In the genomic region with DNA sequence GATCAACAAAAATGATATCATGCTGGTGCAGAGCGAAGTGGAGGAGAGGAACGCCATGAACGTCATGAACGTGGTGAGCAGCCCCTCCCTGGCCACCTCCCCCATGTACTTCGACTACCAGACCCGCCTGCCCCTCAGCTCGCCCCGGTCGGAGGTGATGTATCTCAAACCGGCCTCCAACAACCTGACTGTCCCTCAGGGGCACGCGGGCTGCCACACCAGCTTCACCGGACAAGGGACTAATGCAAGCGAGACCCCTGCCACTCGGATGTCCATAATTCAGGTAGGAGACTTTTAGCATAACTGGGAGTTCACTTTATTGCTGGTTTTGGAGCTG, we compare ENCODE assay signal across 11 cellular contexts. TPM values are rescaled to one million over a fixed set of nuclear protein-coding genes. Genes with fewer than 3 reads are reported as not detected.
A peak's percentile ranks its signal among the peaks of the same experiment; 100 is the strongest.
DNase-seq lines count a peak whose midpoint lies in the region; ATAC-seq and TF ChIP-seq lines count a peak whose summit lies in the region.
"Had no signal": no experiment of that assay in that cellular context is flagged by ENCODE, and none has a peak within 500 bp of the region (broad histone marks: within the 10 kb centered on the region; RNA-seq: fewer than 3 reads in every experiment).

No MANE protein-coding gene starts in this region.

- H3K36me3 Mint-ChIP-seq in activated CD8-positive, alpha-beta T cell treated with anti-CD3 and anti-CD28 coated beads for 36 hours (ENCODE audit: low read depth): peaks cover 5% of the 10 kb centered on the region
- peaks cover 18% of the 10 kb centered on the region for H3K36me3 Mint-ChIP-seq in activated CD8-positive, alpha-beta T cell treated with anti-CD3 and anti-CD28 coated beads, Interleukin-2, amount 10 ng/mL, durations not matched to agents 7 days and 5 days (ENCODE audit: low read depth)
- H3K36me3 Mint-ChIP-seq in activated T-helper 1 cell treated with anti-CD3 and anti-CD28 coated beads, Interleukin-12 subunit alpha, Interleukin-12 subunit beta, Interleukin-2, Interleukin-4 antibody, amounts not matched to agents 30 ng/mL and 10 ng/mL and 1 ng/mL, durations not matched to agents 14 hours and 24 hours and 36 hours (ENCODE audit: low read depth): no peaks in the 10 kb centered on the region

- no peak overlapping the region for H3K4ac ChIP-seq in neuronal stem cell (ENCODE audit: low read length)

- peak overlapping the region; percentile 49 for H3K18ac ChIP-seq in neuronal stem cell (ENCODE audit: low read length)

- no peaks in the 10 kb centered on the region for H4K20me1 ChIP-seq in hepatocyte (ENCODE audit: insufficient read depth, poor library complexity, severe bottlenecking)

- H3K79me1 ChIP-seq in neuronal stem cell (ENCODE audit: low read depth, low read length): peaks cover 12% of the 10 kb centered on the region

- H3K79me2 ChIP-seq in hepatocyte: peaks cover 7% of the 10 kb centered on the region

- no peak overlapping the region for H4K8ac ChIP-seq in neuronal stem cell (ENCODE audit: low read depth, low read length)

- no peak overlapping the region for H2AK5ac ChIP-seq in neuronal stem cell (ENCODE audit: low read depth, low read length)

- intact Hi-C loops in activated CD8-positive, alpha-beta T cell treated with anti-CD3 and anti-CD28 coated beads for 36 hours (cut with micrococcal nuclease): loop anchor here (10.0 kb wide), 1 partner anchor 970 kb away; no protein-coding TSS in a partner anchor
- intact Hi-C loops in activated T-helper 1 cell treated with anti-CD3 and anti-CD28 coated beads, Interleukin-12 subunit alpha, Interleukin-12 subunit beta, Interleukin-2, Interleukin-4 antibody, amounts not matched to agents 30 ng/mL and 10 ng/mL and 1 ng/mL, durations not matched to agents 14 hours and 24 hours and 36 hours (cut with micrococcal nuclease): no loop called here

- peak overlapping the region; percentile 7 for H3K4me3 ChIP-seq in hepatocyte
- peak overlapping the region; percentile 17 to 74 for H3K4me3 ChIP-seq in neuronal stem cell (ENCODE audit: low read length in 2 of 2)
- H3K4me3 ChIP-seq in upper lobe of left lung: peak overlapping the region in 3 of 4 donors; percentile 45 to 63 (median 57)

- H3K27ac ChIP-seq in hepatocyte: no peak overlapping the region
- no peak overlapping the region for H3K27ac ChIP-seq in neuronal stem cell (replicated peaks; ENCODE audit: low read length)
- peak overlapping the region in 3 of 4 donors; percentile 63 to 82 (median 82) for H3K27ac ChIP-seq in upper lobe of left lung

- no peaks in the 10 kb centered on the region for H3K9me3 ChIP-seq in hepatocyte (ENCODE audit: low read depth)
- H3K9me3 ChIP-seq in neuronal stem cell (replicated peaks in 1 of 2; ENCODE audit: control insufficient read depth in 2 of 2, insufficient read depth in 1 of 2, low read depth in 1 of 2, low read length in 2 of 2): peaks cover 18 to 36% of the 10 kb centered on the region in 2 donors
- H3K9me3 ChIP-seq in upper lobe of left lung: peaks cover 0 to 4% (median 0%) of the 10 kb centered on the region in 4 donors

- H3K27ac Mint-ChIP-seq in activated CD8-positive, alpha-beta T cell treated with anti-CD3 and anti-CD28 coated beads for 36 hours: no peak overlapping the region
- H3K27ac Mint-ChIP-seq in activated CD8-positive, alpha-beta T cell treated with anti-CD3 and anti-CD28 coated beads, Interleukin-2, amount 10 ng/mL, durations not matched to agents 7 days and 5 days: no peak overlapping the region
- no peak overlapping the region for H3K27ac Mint-ChIP-seq in activated T-helper 1 cell treated with anti-CD3 and anti-CD28 coated beads, Interleukin-12 subunit alpha, Interleukin-12 subunit beta, Interleukin-2, Interleukin-4 antibody, amounts not matched to agents 30 ng/mL and 10 ng/mL and 1 ng/mL, durations not matched to agents 14 hours and 24 hours and 36 hours

- H3K4me1 Mint-ChIP-seq in activated CD8-positive, alpha-beta T cell treated with anti-CD3 and anti-CD28 coated beads for 36 hours (ENCODE audit: low read depth): peaks cover 27% of the 10 kb centered on the region
- peaks cover 23% of the 10 kb centered on the region for H3K4me1 Mint-ChIP-seq in activated CD8-positive, alpha-beta T cell treated with anti-CD3 and anti-CD28 coated beads, Interleukin-2, amount 10 ng/mL, durations not matched to agents 7 days and 5 days (ENCODE audit: low read depth)
- H3K4me1 Mint-ChIP-seq in activated T-helper 1 cell treated with anti-CD3 and anti-CD28 coated beads, Interleukin-12 subunit alpha, Interleukin-12 subunit beta, Interleukin-2, Interleukin-4 antibody, amounts not matched to agents 30 ng/mL and 10 ng/mL and 1 ng/mL, durations not matched to agents 14 hours and 24 hours and 36 hours (ENCODE audit: low read depth): peaks cover 21% of the 10 kb centered on the region

- H3K27me3 Mint-ChIP-seq in activated CD8-positive, alpha-beta T cell treated with anti-CD3 and anti-CD28 coated beads for 36 hours: peaks cover 48% of the 10 kb centered on the region
- peaks cover 38% of the 10 kb centered on the region for H3K27me3 Mint-ChIP-seq in activated CD8-positive, alpha-beta T cell treated with anti-CD3 and anti-CD28 coated beads, Interleukin-2, amount 10 ng/mL, durations not matched to agents 7 days and 5 days (ENCODE audit: low read depth)
- peaks cover 33% of the 10 kb centered on the region for H3K27me3 Mint-ChIP-seq in activated T-helper 1 cell treated with anti-CD3 and anti-CD28 coated beads, Interleukin-12 subunit alpha, Interleukin-12 subunit beta, Interleukin-2, Interleukin-4 antibody, amounts not matched to agents 30 ng/mL and 10 ng/mL and 1 ng/mL, durations not matched to agents 14 hours and 24 hours and 36 hours (ENCODE audit: insufficient read depth)

- POLR2A ChIA-PET in activated CD8-positive, alpha-beta T cell treated with anti-CD3 and anti-CD28 coated beads for 36 hours (lab: Charles Lee): interaction anchor here (1.5 kb wide), 1 partner anchor 10 kb away, joined by 4 read pairs; no protein-coding TSS in a partner anchor
- POLR2A ChIA-PET in activated CD8-positive, alpha-beta T cell treated with anti-CD3 and anti-CD28 coated beads, Interleukin-2, amount 10 ng/mL, durations not matched to agents 7 days and 5 days (lab: Charles Lee): no interaction called here

- no peak for ATAC-seq in activated CD8-positive, alpha-beta T cell treated with anti-CD3 and anti-CD28 coated beads for 36 hours
- ATAC-seq in activated CD8-positive, alpha-beta T cell treated with anti-CD3 and anti-CD28 coated beads, Interleukin-2, amount 10 ng/mL, durations not matched to agents 7 days and 5 days: no peak
- no peak for ATAC-seq in upper lobe of left lung (ENCODE audit: low FRiP score in 2 of 2)

- H4K91ac ChIP-seq in neuronal stem cell (ENCODE audit: low read depth, low read length, poor library complexity): no peak overlapping the region

- TF ChIP-seq CTCF in activated CD8-positive, alpha-beta T cell treated with anti-CD3 and anti-CD28 coated beads for 36 hours (IDR thresholded peaks at IDR 0.05): no peak
- no peak for TF ChIP-seq CTCF in hepatocyte (IDR thresholded peaks at IDR 0.05; ENCODE audit: poor library complexity)
- TF ChIP-seq CTCF in upper lobe of left lung (IDR thresholded peaks at IDR 0.05): no peak

- H3K36me3 ChIP-seq in hepatocyte (replicated peaks; ENCODE audit: insufficient read depth, low read depth): no peaks in the 10 kb centered on the region
- peaks cover 15 to 39% of the 10 kb centered on the region in 2 donors for H3K36me3 ChIP-seq in neuronal stem cell (replicated peaks in 1 of 2; ENCODE audit: control insufficient read depth in 2 of 2, insufficient read depth in 2 of 2, low read length in 2 of 2)
- no peaks in the 10 kb centered on the region for H3K36me3 ChIP-seq in upper lobe of left lung

- CTCF ChIA-PET in activated CD8-positive, alpha-beta T cell treated with anti-CD3 and anti-CD28 coated beads for 36 hours (lab: Charles Lee): interaction anchor here (0.5 to 2.5 kb wide), 2 partner anchors 10 to 554 kb away, joined by 3 to 9 read pairs; no protein-coding TSS in a partner anchor
- CTCF ChIA-PET in activated CD8-positive, alpha-beta T cell treated with anti-CD3 and anti-CD28 coated beads, Interleukin-2, amount 10 ng/mL, durations not matched to agents 7 days and 5 days (lab: Charles Lee): no interaction called here

- no peak overlapping the region for H3K14ac ChIP-seq in neuronal stem cell (ENCODE audit: low read length)

- no peak overlapping the region for H2BK120ac ChIP-seq in neuronal stem cell (ENCODE audit: low read depth, low read length)

- peak overlapping the region; percentile 38 for H3K23ac ChIP-seq in neuronal stem cell (ENCODE audit: low read depth, low read length, poor library complexity)

- H3K27me3 ChIP-seq in hepatocyte (peaks cover 29% of the 10 kb centered on the region), neuronal stem cell (ENCODE audit: control insufficient read depth in 3 of 3, insufficient read depth in 3 of 3, low read depth in 1 of 3, low read length in 3 of 3) (peaks cover 0 to 26% (median 0%) of the 10 kb centered on the region in 3 experiments), upper lobe of left lung (peaks cover 0 to 33% (median 21%) of the 10 kb centered on the region in 4 donors)

- 14% methylated on average over 15 of the region's 15 CpGs for WGBS in hepatocyte (ENCODE audit: low lambda C conversion rate, missing lambda C conversion rate)
- no CpG with 5 or more reads among the region's 15 CpGs for WGBS in neuronal stem cell (ENCODE audit: extremely low coverage in 2 of 2, insufficient read length in 2 of 2, insufficient replicate concordance in 1 of 2), 2 donors
- 8 to 17% methylated on average over 4 to 15 of the region's 15 CpGs for WGBS in upper lobe of left lung, 2 donors

- DNase-seq in activated CD8-positive, alpha-beta T cell treated with anti-CD3 and anti-CD28 coated beads for 36 hours: peak; percentile 1
- no peak for DNase-seq in activated CD8-positive, alpha-beta T cell treated with anti-CD3 and anti-CD28 coated beads, Interleukin-2, amount 10 ng/mL, durations not matched to agents 7 days and 5 days
- DNase-seq in hepatocyte (ENCODE audit: low spot score): peak; percentile 6
- DNase-seq in neuronal stem cell (ENCODE audit: low spot score): no peak
- DNase-seq in upper lobe of left lung: peak in 1 of 2 donors; percentile 72
- no peak for DNase-seq in epidermal melanocyte (ENCODE audit: insufficient read length, low spot score)
- no peak for DNase-seq in cerebellar nuclear complex (lab: John Stamatoyannopoulos, UW)
- no peak for DNase-seq in activated T-helper 1 cell treated with anti-CD3 and anti-CD28 coated beads, Interleukin-12 subunit alpha, Interleukin-12 subunit beta, Interleukin-2, Interleukin-4 antibody, amounts not matched to agents 30 ng/mL and 10 ng/mL and 1 ng/mL, durations not matched to agents 14 hours and 24 hours and 36 hours (ENCODE audit: low spot score)
- DNase-seq: amniotic stem cell; NCI-H1930; stimulated activated CD4-positive, alpha-beta T cell treated with anti-CD3 and anti-CD28 coated beads, Interleukin-2, amount 100 ng/mL, for 24 hours had no signal

- no peak overlapping the region for H2BK12ac ChIP-seq in neuronal stem cell (ENCODE audit: low read length)

- H3K4me1 ChIP-seq in hepatocyte (ENCODE audit: insufficient read depth): peaks cover 11% of the 10 kb centered on the region
- H3K4me1 ChIP-seq in neuronal stem cell (ENCODE audit: control insufficient read depth in 2 of 2, insufficient read depth in 1 of 2, low read depth in 1 of 2, low read length in 2 of 2): peaks cover 2 to 11% of the 10 kb centered on the region in 2 donors
- H3K4me1 ChIP-seq in upper lobe of left lung: peaks cover 9 to 28% (median 20%) of the 10 kb centered on the region in 4 donors

- H2AFZ ChIP-seq in hepatocyte: peak overlapping the region; percentile 35
- H2AFZ ChIP-seq in neuronal stem cell (ENCODE audit: low read length): no peak overlapping the region

- peak overlapping the region; percentile 94 for H3K4me2 ChIP-seq in hepatocyte
- peak overlapping the region; percentile 64 for H3K4me2 ChIP-seq in neuronal stem cell (ENCODE audit: insufficient read depth, low read length, poor library complexity, severe bottlenecking)

- peaks cover 12% of the 10 kb centered on the region for H3K9me3 Mint-ChIP-seq in activated CD8-positive, alpha-beta T cell treated with anti-CD3 and anti-CD28 coated beads for 36 hours
- H3K9me3 Mint-ChIP-seq in activated CD8-positive, alpha-beta T cell treated with anti-CD3 and anti-CD28 coated beads, Interleukin-2, amount 10 ng/mL, durations not matched to agents 7 days and 5 days (ENCODE audit: insufficient read depth): peaks cover 11% of the 10 kb centered on the region
- no peaks in the 10 kb centered on the region for H3K9me3 Mint-ChIP-seq in activated T-helper 1 cell treated with anti-CD3 and anti-CD28 coated beads, Interleukin-12 subunit alpha, Interleukin-12 subunit beta, Interleukin-2, Interleukin-4 antibody, amounts not matched to agents 30 ng/mL and 10 ng/mL and 1 ng/mL, durations not matched to agents 14 hours and 24 hours and 36 hours

- H2BK5ac ChIP-seq in neuronal stem cell (ENCODE audit: low read length): no peak overlapping the region

- no peak overlapping the region for H3K4me3 Mint-ChIP-seq in activated CD8-positive, alpha-beta T cell treated with anti-CD3 and anti-CD28 coated beads for 36 hours
- no peak overlapping the region for H3K4me3 Mint-ChIP-seq in activated CD8-positive, alpha-beta T cell treated with anti-CD3 and anti-CD28 coated beads, Interleukin-2, amount 10 ng/mL, durations not matched to agents 7 days and 5 days
- H3K4me3 Mint-ChIP-seq in activated T-helper 1 cell treated with anti-CD3 and anti-CD28 coated beads, Interleukin-12 subunit alpha, Interleukin-12 subunit beta, Interleukin-2, Interleukin-4 antibody, amounts not matched to agents 30 ng/mL and 10 ng/mL and 1 ng/mL, durations not matched to agents 14 hours and 24 hours and 36 hours: no peak overlapping the region

- no peak for TF ChIP-seq POLR2A in upper lobe of left lung (IDR thresholded peaks at IDR 0.05)

- H3K9me2 ChIP-seq in hepatocyte (replicated peaks; ENCODE audit: insufficient read depth): no peaks in the 10 kb centered on the region

- no peak overlapping the region for H2BK15ac ChIP-seq in neuronal stem cell (ENCODE audit: low read length)

- TF ChIP-seq EP300 in upper lobe of left lung (IDR thresholded peaks at IDR 0.05): no peak

- H3K9ac ChIP-seq in neuronal stem cell (ENCODE audit: low read depth, low read length, poor library complexity): peak overlapping the region; percentile 66

RNA-seq across cellular contexts. Expression of a gene that starts 3.3 kb away (rescaled TPM):
- total RNA-seq in activated CD8-positive, alpha-beta T cell treated with anti-CD3 and anti-CD28 coated beads for 36 hours: not detected
- not detected for total RNA-seq in activated CD8-positive, alpha-beta T cell treated with anti-CD3 and anti-CD28 coated beads, Interleukin-2, amount 10 ng/mL, durations not matched to agents 7 days and 5 days
- 10.2 and 10.3 TPM in 2 replicates for total RNA-seq in hepatocyte
- polyA plus RNA-seq in hepatocyte: 3.2 and 3.5 TPM in 2 replicates
- polyA plus RNA-seq in neuronal stem cell (2013, experiment 1 of 2): 12.3 TPM
- 13.1 TPM for polyA plus RNA-seq in neuronal stem cell (2013, experiment 2 of 2)
- 10 to 100 TPM; 16.8 to 67.9 (median 25.8) TPM for total RNA-seq in upper lobe of left lung
- 0.05 and 0.07 TPM in 2 replicates for total RNA-seq in activated T-helper 1 cell treated with anti-CD3 and anti-CD28 coated beads, Interleukin-12 subunit alpha, Interleukin-12 subunit beta, Interleukin-2, Interleukin-4 antibody, amounts not matched to agents 30 ng/mL and 10 ng/mL and 1 ng/mL, durations not matched to agents 14 hours and 24 hours and 36 hours

Comparison
In these comparisons a context has a peak if more than half of its experiments do, and no peak if none do; other contexts are left out.
1. DNase-seq: peak in activated CD8-positive, alpha-beta T cell treated with anti-CD3 and anti-CD28 coated beads for 36 hours (single experiment) and hepatocyte (single experiment); none in activated CD8-positive, alpha-beta T cell treated with anti-CD3 and anti-CD28 coated beads, Interleukin-2, amount 10 ng/mL, durations not matched to agents 7 days and 5 days (single experiment), neuronal stem cell (single experiment), epidermal melanocyte (single experiment), cerebellar nuclear complex (0 of 2) and activated T-helper 1 cell treated with anti-CD3 and anti-CD28 coated beads, Interleukin-12 subunit alpha, Interleukin-12 subunit beta, Interleukin-2, Interleukin-4 antibody, amounts not matched to agents 30 ng/mL and 10 ng/mL and 1 ng/mL, durations not matched to agents 14 hours and 24 hours and 36 hours (single experiment).
2. H3K27ac ChIP-seq: peak in upper lobe of left lung (3 of 4); none in hepatocyte (single experiment) and neuronal stem cell (single experiment).
3. H3K4me3 ChIP-seq: peak in every context shown above with its lines; median percentile 57 in upper lobe of left lung; 46 in neuronal stem cell; 7 in hepatocyte.
4. RNA of a gene that starts 3.3 kb away (total RNA-seq): 16.8 to 67.9 TPM in upper lobe of left lung and 10.2 to 10.3 TPM in hepatocyte; 0.05 to 0.07 TPM in activated T-helper 1 cell treated with anti-CD3 and anti-CD28 coated beads, Interleukin-12 subunit alpha, Interleukin-12 subunit beta, Interleukin-2, Interleukin-4 antibody, amounts not matched to agents 30 ng/mL and 10 ng/mL and 1 ng/mL, durations not matched to agents 14 hours and 24 hours and 36 hours, not detected in activated CD8-positive, alpha-beta T cell treated with anti-CD3 and anti-CD28 coated beads for 36 hours and not detected in activated CD8-positive, alpha-beta T cell treated with anti-CD3 and anti-CD28 coated beads, Interleukin-2, amount 10 ng/mL, durations not matched to agents 7 days and 5 days; every median in the first group is over 10 times any median in the second.